In the genomic region with DNA sequence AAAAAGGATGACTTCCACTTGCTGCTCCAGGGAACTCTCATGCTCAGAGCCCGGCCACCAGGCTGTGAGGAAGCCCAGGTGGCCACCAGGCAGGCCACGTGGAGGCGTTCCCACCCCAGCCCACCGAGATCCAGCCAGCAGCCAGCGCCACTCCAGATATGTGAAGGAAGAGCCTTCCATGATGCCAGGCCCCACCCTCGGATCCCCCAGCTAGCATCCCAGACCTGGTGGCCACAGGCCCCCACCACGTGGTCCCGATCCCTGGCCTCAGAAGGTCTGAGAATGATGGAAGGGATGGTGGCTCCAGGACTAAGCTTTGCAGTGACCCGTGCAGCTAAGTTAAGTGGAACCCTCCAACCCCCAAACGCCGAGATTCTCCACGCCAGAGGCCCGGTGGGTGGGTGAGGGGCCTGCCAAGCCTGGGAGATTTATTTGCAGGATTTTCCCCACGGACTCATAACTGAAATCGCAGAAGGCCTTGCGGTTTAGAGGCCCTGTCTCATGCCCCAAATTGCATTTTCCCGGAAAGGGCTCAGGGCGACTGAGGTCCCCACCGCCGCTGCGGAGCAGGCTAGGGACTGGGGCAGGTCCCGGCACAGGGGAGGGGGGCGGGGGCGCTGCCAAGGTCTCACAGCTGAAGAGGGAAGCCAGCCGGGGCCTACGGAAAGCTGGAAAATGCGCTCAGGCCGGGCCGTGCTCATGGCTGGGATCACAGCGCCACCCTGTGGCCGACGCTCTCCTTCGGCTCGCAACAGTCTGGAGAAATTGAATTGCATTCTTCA, we compare ENCODE assay signal across 8 cellular contexts. TPM values are rescaled to one million over a fixed set of nuclear protein-coding genes. Genes with fewer than 3 reads are reported as not detected.
DNase-seq lines count a peak whose midpoint lies in the region; ATAC-seq, FAIRE-seq and TF ChIP-seq lines count a peak whose summit lies in the region.

No MANE protein-coding gene starts in this region.

- ATAC-seq in DND-41 (ENCODE audit: insufficient read depth, low read depth) (peak; percentile 93), HG02852 (IDR thresholded peaks at IDR 0.05; ENCODE audit: unreplicated experiment) (peak; percentile 65), HG02763 (IDR thresholded peaks at IDR 0.05; ENCODE audit: unreplicated experiment) (no peak)
- ATAC-seq in activated CD8-positive, alpha-beta T cell treated with anti-CD3 and anti-CD28 coated beads for 36 hours: peak; percentile 68
- peak; percentile 74 for ATAC-seq in stimulated activated effector memory CD8-positive, alpha-beta T cell treated with anti-CD3 and anti-CD28 coated beads, Interleukin-12 subunit alpha, Interleukin-12 subunit beta, amount 100 ng/mL, for 72 hours

- BruUV-seq in endothelial cell of umbilical vein (replicated peaks; lab: Mats Ljungman, UMichigan): no TSS peak

- H3K27ac Mint-ChIP-seq in activated CD8-positive, alpha-beta T cell treated with anti-CD3 and anti-CD28 coated beads for 36 hours: no peak overlapping the region
- no peak overlapping the region for H3K27ac Mint-ChIP-seq in mesothelial cell of epicardium
- H3K27ac Mint-ChIP-seq in stimulated activated effector memory CD8-positive, alpha-beta T cell treated with anti-CD3 and anti-CD28 coated beads, Interleukin-12 subunit alpha, Interleukin-12 subunit beta, amount 100 ng/mL, for 72 hours: peak overlapping the region; percentile 71

- peaks cover 6% of the 10 kb centered on the region for H3K4me1 Mint-ChIP-seq in activated CD8-positive, alpha-beta T cell treated with anti-CD3 and anti-CD28 coated beads for 36 hours (ENCODE audit: low read depth)
- H3K4me1 Mint-ChIP-seq in mesothelial cell of epicardium: peaks cover 19% of the 10 kb centered on the region
- H3K4me1 Mint-ChIP-seq in stimulated activated effector memory CD8-positive, alpha-beta T cell treated with anti-CD3 and anti-CD28 coated beads, Interleukin-12 subunit alpha, Interleukin-12 subunit beta, amount 100 ng/mL, for 72 hours: peaks cover 29% of the 10 kb centered on the region

- CTCF ChIA-PET in activated CD8-positive, alpha-beta T cell treated with anti-CD3 and anti-CD28 coated beads for 36 hours (lab: Charles Lee): interaction anchor here (0.6 to 2.6 kb wide), 20 partner anchors 10 to 980 kb away, joined by 3 to 19 read pairs (median 3); no protein-coding TSS in a partner anchor
- CTCF ChIA-PET in endothelial cell of umbilical vein (lab: Charles Lee): interaction anchor here (0.6 to 7.8 kb wide), 10 partner anchors 13 to 1250 kb away, joined by 3 to 120 read pairs (median 6); no protein-coding TSS in a partner anchor

- H3K27me3 ChIP-seq in DND-41 (ENCODE audit: insufficient read depth, low read length, poor library complexity): no peaks in the 10 kb centered on the region
- H3K27me3 ChIP-seq in endothelial cell of umbilical vein (ENCODE audit: control insufficient read depth in 2 of 2, insufficient read depth in 2 of 2, low read length in 2 of 2): no peaks in the 10 kb centered on the region

- TF ChIP-seq CTCF in DND-41 (IDR thresholded peaks at IDR 0.05; ENCODE audit: borderline replicate concordance, extremely low read depth, low read length, poor library complexity, severe bottlenecking) (peak; percentile 97), endothelial cell of umbilical vein (IDR thresholded peaks at IDR 0.05; ENCODE audit: extremely low read depth in 1 of 2, insufficient read depth in 1 of 2, low read depth in 1 of 2, low read length in 2 of 2) (peak; percentile 80 to 88), mesothelial cell of epicardium (IDR thresholded peaks at IDR 0.05; ENCODE audit: unreplicated experiment) (peak; percentile 94)
- TF ChIP-seq CTCF in activated CD8-positive, alpha-beta T cell treated with anti-CD3 and anti-CD28 coated beads for 36 hours (IDR thresholded peaks at IDR 0.05): peak; percentile 92

- peak; percentile 90 for FAIRE-seq in endothelial cell of umbilical vein (lab: Jason Lieb, UNC)

- dilution Hi-C loops in endothelial cell of umbilical vein (cut with MboI; ENCODE audit: extremely low pct_ligation_motif_present, low sequenced_read_pairs): no loop called here

- no peaks in the 10 kb centered on the region for H3K9me1 ChIP-seq in endothelial cell of umbilical vein (replicated peaks; ENCODE audit: control insufficient read depth, extremely low read depth, insufficient read depth, low read length)

- no peak overlapping the region for H3K4me3 Mint-ChIP-seq in activated CD8-positive, alpha-beta T cell treated with anti-CD3 and anti-CD28 coated beads for 36 hours
- H3K4me3 Mint-ChIP-seq in mesothelial cell of epicardium: peak overlapping the region; percentile 51
- H3K4me3 Mint-ChIP-seq in stimulated activated effector memory CD8-positive, alpha-beta T cell treated with anti-CD3 and anti-CD28 coated beads, Interleukin-12 subunit alpha, Interleukin-12 subunit beta, amount 100 ng/mL, for 72 hours: peak overlapping the region; percentile 58

- no peak overlapping the region for H3K4me3 ChIP-seq in DND-41 (ENCODE audit: low read depth in 1 of 2, low read length in 2 of 2)
- H3K4me3 ChIP-seq in endothelial cell of umbilical vein (replicated peaks in 1 of 3; ENCODE audit: insufficient read depth in 1 of 3, low read depth in 1 of 3, low read length in 3 of 3): no peak overlapping the region

- H3K27ac ChIP-seq in DND-41 (ENCODE audit: low read length) (no peak overlapping the region), endothelial cell of umbilical vein (ENCODE audit: insufficient read depth, low read depth, low read length) (no peak overlapping the region)

- intact Hi-C loops in activated CD8-positive, alpha-beta T cell treated with anti-CD3 and anti-CD28 coated beads for 36 hours (cut with micrococcal nuclease): loop anchor here (10.0 kb wide), 1 partner anchor 57 kb away; no protein-coding TSS in a partner anchor
- intact Hi-C loops in endothelial cell of umbilical vein (cut with micrococcal nuclease): loop anchor here (1.0 to 5.0 kb wide), 5 partner anchors 758 to 1250 kb away; no protein-coding TSS in a partner anchor

- no peak overlapping the region for H2AFZ ChIP-seq in DND-41 (ENCODE audit: low read depth, low read length)
- peak overlapping the region; percentile 17 for H2AFZ ChIP-seq in endothelial cell of umbilical vein (ENCODE audit: low read depth, low read length)

- DNase-seq in DND-41 (peak; percentile 63), NCI-H510A (lab: John Stamatoyannopoulos, UW) (peak; percentile 35), endothelial cell of umbilical vein (ENCODE audit: low read depth, low spot score) (peak; percentile 55), mesothelial cell of epicardium (ENCODE audit: low spot score in 2 of 2, unreplicated experiment in 2 of 2) (peak; percentile 60 to 81)
- DNase-seq in activated CD8-positive, alpha-beta T cell treated with anti-CD3 and anti-CD28 coated beads for 36 hours: peak; percentile 67
- DNase-seq in stimulated activated effector memory CD8-positive, alpha-beta T cell treated with anti-CD3 and anti-CD28 coated beads, Interleukin-12 subunit alpha, Interleukin-12 subunit beta, amount 100 ng/mL, for 72 hours (ENCODE audit: low spot score in 2 of 2): peak; percentile 41 to 70

- peaks cover 3% of the 10 kb centered on the region for H3K9me3 Mint-ChIP-seq in activated CD8-positive, alpha-beta T cell treated with anti-CD3 and anti-CD28 coated beads for 36 hours
- H3K9me3 Mint-ChIP-seq in mesothelial cell of epicardium: peaks cover 7% of the 10 kb centered on the region
- no peaks in the 10 kb centered on the region for H3K9me3 Mint-ChIP-seq in stimulated activated effector memory CD8-positive, alpha-beta T cell treated with anti-CD3 and anti-CD28 coated beads, Interleukin-12 subunit alpha, Interleukin-12 subunit beta, amount 100 ng/mL, for 72 hours

- no peaks in the 10 kb centered on the region for H3K36me3 Mint-ChIP-seq in activated CD8-positive, alpha-beta T cell treated with anti-CD3 and anti-CD28 coated beads for 36 hours (ENCODE audit: low read depth)
- H3K36me3 Mint-ChIP-seq in mesothelial cell of epicardium: peaks cover 3% of the 10 kb centered on the region
- H3K36me3 Mint-ChIP-seq in stimulated activated effector memory CD8-positive, alpha-beta T cell treated with anti-CD3 and anti-CD28 coated beads, Interleukin-12 subunit alpha, Interleukin-12 subunit beta, amount 100 ng/mL, for 72 hours: no peaks in the 10 kb centered on the region

- H3K79me2 ChIP-seq in DND-41 (ENCODE audit: insufficient read depth, low read length) (no peaks in the 10 kb centered on the region), endothelial cell of umbilical vein (ENCODE audit: control insufficient read depth, insufficient read depth, low read length) (no peaks in the 10 kb centered on the region)

- H4K20me1 ChIP-seq in DND-41 (ENCODE audit: insufficient read depth, low read length) (no peaks in the 10 kb centered on the region), endothelial cell of umbilical vein (replicated peaks; ENCODE audit: control insufficient read depth, extremely low read depth, insufficient read depth, low read length) (no peaks in the 10 kb centered on the region)

- H3K4me1 ChIP-seq in DND-41 (ENCODE audit: insufficient read depth, low read length) (no peaks in the 10 kb centered on the region), endothelial cell of umbilical vein (ENCODE audit: control insufficient read depth, extremely low read depth, insufficient read depth, low read length) (no peaks in the 10 kb centered on the region)

- H3K36me3 ChIP-seq in DND-41 (ENCODE audit: insufficient read depth, low read length): no peaks in the 10 kb centered on the region
- no peaks in the 10 kb centered on the region for H3K36me3 ChIP-seq in endothelial cell of umbilical vein (ENCODE audit: control insufficient read depth in 2 of 2, extremely low read depth in 1 of 2, insufficient read depth in 2 of 2, low read length in 2 of 2)

- no peak overlapping the region for H3K9ac ChIP-seq in DND-41 (ENCODE audit: low read depth, low read length)
- H3K9ac ChIP-seq in endothelial cell of umbilical vein (replicated peaks; ENCODE audit: extremely low read depth, insufficient read depth, low read length): no peak overlapping the region

- H3K4me2 ChIP-seq in DND-41 (ENCODE audit: insufficient read depth, low read length) (no peak overlapping the region), endothelial cell of umbilical vein (ENCODE audit: insufficient read depth, low read length) (no peak overlapping the region)

- POLR2A ChIA-PET in activated CD8-positive, alpha-beta T cell treated with anti-CD3 and anti-CD28 coated beads for 36 hours (lab: Charles Lee): no interaction called here
- POLR2A ChIA-PET in endothelial cell of umbilical vein (lab: Charles Lee): no interaction called here

- no peaks in the 10 kb centered on the region for H3K9me3 ChIP-seq in DND-41 (ENCODE audit: insufficient read depth, low read length, severe bottlenecking)
- no peaks in the 10 kb centered on the region for H3K9me3 ChIP-seq in endothelial cell of umbilical vein (replicated peaks; ENCODE audit: control insufficient read depth, insufficient read depth, low read length)

- peaks cover 2% of the 10 kb centered on the region for H3K27me3 Mint-ChIP-seq in activated CD8-positive, alpha-beta T cell treated with anti-CD3 and anti-CD28 coated beads for 36 hours
- no peaks in the 10 kb centered on the region for H3K27me3 Mint-ChIP-seq in mesothelial cell of epicardium (ENCODE audit: low read depth)

- TF ChIP-seq POLR2A in endothelial cell of umbilical vein (IDR thresholded peaks at IDR 0.05; ENCODE audit: low read depth, low read length): no peak

RNA-seq across cellular contexts. Expression of a gene that starts 31.1 kb away (rescaled TPM):
- 10 to 100 TPM; 48.5 to 49.3 TPM for total RNA-seq in activated CD8-positive, alpha-beta T cell treated with anti-CD3 and anti-CD28 coated beads for 36 hours
- total RNA-seq in endothelial cell of umbilical vein: not detected in 2 replicates
- not detected in 2 replicates for polyA plus RNA-seq in endothelial cell of umbilical vein
- not detected in 2 replicates for polyA plus RNA-seq in endothelial cell of umbilical vein (2011; cell fraction: cytosol; rRNA removed)
- polyA plus RNA-seq in endothelial cell of umbilical vein (2011; cell fraction: nucleus; rRNA removed): not detected in 2 replicates
- not detected in 2 replicates for polyA plus RNA-seq in endothelial cell of umbilical vein (2012)
- polyA minus RNA-seq in endothelial cell of umbilical vein: not detected in 2 replicates
- polyA minus RNA-seq in endothelial cell of umbilical vein (2011; cell fraction: cytosol; rRNA and poly(A)+ RNA removed): not detected
- not detected in 2 replicates for polyA minus RNA-seq in endothelial cell of umbilical vein (2011; cell fraction: nucleus; rRNA and poly(A)+ RNA removed)
- total RNA-seq in mesothelial cell of epicardium: not detected in 3 replicates

Comparison
In these comparisons a context has a peak if more than half of its experiments do, and no peak if none do; other contexts are left out.
1. RNA of a gene that starts 31.1 kb away (total RNA-seq): 48.5 to 49.3 TPM in activated CD8-positive, alpha-beta T cell treated with anti-CD3 and anti-CD28 coated beads for 36 hours; not detected in endothelial cell of umbilical vein and not detected in mesothelial cell of epicardium; every median in the first group is over 10 times any median in the second.
2. Peak in every context shown above with its lines, with median percentiles within 50 percentile points of each other: DNase-seq and CTCF ChIP-seq.